3 cellular contexts compared by ENCODE assay signal in genomic region chr12:121709064-121709424, GRCh38. TPM values are rescaled to one million over a fixed set of nuclear protein-coding genes. Genes with fewer than 3 reads are reported as not detected.
"Had no signal": no experiment of that assay in that cellular context is flagged by ENCODE, and none has a peak within 500 bp of the region (broad histone marks: within the 10 kb centered on the region; RNA-seq: fewer than 3 reads in every experiment).

No MANE protein-coding gene starts in this region.

RNA-seq across cellular contexts. Expression of gene MORN3, which starts 39.6 kb away (rescaled TPM):
- total RNA-seq: fibroblast of villous mesenchyme, left colon, mammary epithelial cell had no signal
